28 cellular contexts compared by ENCODE assay signal in the genomic region with DNA sequence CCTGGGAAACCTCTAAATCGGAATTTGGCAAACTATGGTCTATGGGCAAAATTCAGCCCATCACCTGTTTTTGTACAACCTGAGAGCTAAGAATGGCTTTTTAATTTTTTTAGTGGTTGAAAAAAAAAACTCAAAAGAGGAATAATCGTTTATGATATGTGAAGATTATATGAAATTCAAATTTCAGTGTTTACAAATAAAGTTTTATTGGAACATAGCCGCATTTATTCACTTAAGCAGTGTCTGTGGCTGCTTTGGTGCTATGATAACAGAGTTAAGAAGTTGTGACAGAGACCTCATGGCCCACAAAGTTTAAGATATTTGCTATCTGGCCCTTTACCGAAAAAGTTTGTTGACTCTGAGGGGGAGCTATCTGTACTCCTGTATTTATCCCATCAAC.
"Had no signal": no experiment of that assay in that cellular context is flagged by ENCODE, and none has a peak within 500 bp of the region (broad histone marks: within the 10 kb centered on the region; RNA-seq: fewer than 3 reads in every experiment).

No MANE protein-coding gene starts in this region.

- DNase-seq: colonic mucosa; cortex of kidney; dermis blood vessel endothelial cell; dorsolateral prefrontal cortex; effector CD4-positive, alpha-beta T cell; effector CD8-positive, alpha-beta T cell; effector memory CD4-positive, alpha-beta T cell; effector memory CD8-positive, alpha-beta T cell; endodermal cell; erythroblast; esophagus squamous epithelium; foreskin fibroblast; foreskin keratinocyte; foreskin melanocyte; gastrocnemius medialis; glutamatergic neuron; head of caudate nucleus; heart left ventricle; heart right ventricle had no signal

- FAIRE-seq: colon, endometrium, endothelial cell of umbilical vein, frontal cortex had no signal

- H3K4me3 ChIP-seq: colonic mucosa, coronary artery, dorsolateral prefrontal cortex, esophagus muscularis mucosa, esophagus squamous epithelium, gastrocnemius medialis, gastroesophageal sphincter, heart left ventricle, heart right ventricle had no signal

- H3K27me3 ChIP-seq: colonic mucosa, esophagus muscularis mucosa, esophagus squamous epithelium, foreskin keratinocyte, gastrocnemius medialis, gastroesophageal sphincter, heart left ventricle, heart right ventricle had no signal

- H3K27ac ChIP-seq: colonic mucosa, coronary artery, dorsolateral prefrontal cortex, epithelial cell of prostate, esophagus squamous epithelium, foreskin keratinocyte, gastrocnemius medialis, gastroesophageal sphincter, heart left ventricle, heart right ventricle had no signal

- ATAC-seq: effector memory CD8-positive, alpha-beta T cell; esophagus mucosa; foreskin keratinocyte; gastrocnemius medialis; gastroesophageal sphincter; heart left ventricle; heart right ventricle had no signal

- H3K36me3 ChIP-seq: colonic mucosa, esophagus muscularis mucosa, esophagus squamous epithelium, gastrocnemius medialis, gastroesophageal sphincter, heart left ventricle, heart right ventricle had no signal

- H3K9me3 ChIP-seq: colonic mucosa, esophagus muscularis mucosa, esophagus squamous epithelium, gastrocnemius medialis, gastroesophageal sphincter, heart left ventricle, heart right ventricle had no signal

- H3K4me1 ChIP-seq: colonic mucosa, esophagus squamous epithelium had no signal
